30 cellular contexts compared by ENCODE assay signal in genomic region chr22:19105456-19105855, GRCh38. TPM values are rescaled to one million over a fixed set of nuclear protein-coding genes. Genes with fewer than 3 reads are reported as not detected.
DNase-seq lines count a peak whose midpoint lies in the region; ATAC-seq and TF ChIP-seq lines count a peak whose summit lies in the region.
"Had no signal": no experiment of that assay in that cellular context is flagged by ENCODE, and none has a peak within 500 bp of the region (broad histone marks: within the 10 kb centered on the region; RNA-seq: fewer than 3 reads in every experiment).

No MANE protein-coding gene starts in this region.

- H3K27me3 Mint-ChIP-seq in dendritic cell treated with granulocyte-macrophage colony-stimulating factor and Interleukin-4, amounts not matched to agents 40 ng/mL and 50 ng/mL, for 4 days, result no peaks in the 10 kb centered on the region
- no peaks in the 10 kb centered on the region for H3K27me3 Mint-ChIP-seq in neural crest cell (ENCODE audit: low read depth)
- no peaks in the 10 kb centered on the region for H3K27me3 Mint-ChIP-seq in stimulated activated naive B cell treated with anti-CD40 and anti-IgM and Interleukin-4, amounts not matched to agents 10 μg/mL and 1 μg/mL and 100 μg/mL, for 72 hours
- H3K27me3 Mint-ChIP-seq: activated B cell treated with CpG ODN at 0.5 μM for 24 hours; activated CD8-positive, alpha-beta memory T cell treated with anti-CD3 and anti-CD28 coated beads, Interleukin-2, amount 10 ng/mL, durations not matched to agents 7 days and 5 days; brain; naive B cell; type B pancreatic cell had no signal

- DNase-seq in DMS 273 (lab: John Stamatoyannopoulos, UW; ENCODE audit: unreplicated experiment), result peak; percentile 33
- DNase-seq in DMS 273 treated with DMSO at 0.1 percent for 48 hours (lab: John Stamatoyannopoulos, UW), result no peak
- DNase-seq in neural crest cell (ENCODE audit: low read depth, low spot score), result no peak
- DNase-seq in stimulated activated naive B cell treated with anti-CD40 and anti-IgM and Interleukin-4, amounts not matched to agents 10 μg/mL and 1 μg/mL and 100 μg/mL, for 72 hours, result no peak
- DNase-seq: activated B cell treated with CpG ODN at 0.5 μM for 24 hours; activated CD8-positive, alpha-beta memory T cell treated with anti-CD3 and anti-CD28 coated beads, Interleukin-2, amount 10 ng/mL, durations not matched to agents 7 days and 5 days; Calu3; HFFc6; KBM-7; naive B cell; NCI-H1092 treated with DMSO at 0.1 percent for 48 hours; NCI-H187; RPMI8226; stimulated activated CD4-positive, alpha-beta T cell treated with anti-CD3 and anti-CD28 coated beads, Interleukin-4, amount 100 ng/mL, for 4 hours; substantia nigra; T1000 had no signal

- H3K4me1 Mint-ChIP-seq in dendritic cell treated with granulocyte-macrophage colony-stimulating factor and Interleukin-4, amounts not matched to agents 40 ng/mL and 50 ng/mL, for 4 days (ENCODE audit: low read depth), result peaks cover 53% of the 10 kb centered on the region
- H3K4me1 Mint-ChIP-seq in neural crest cell, result peaks cover 61% of the 10 kb centered on the region
- H3K4me1 Mint-ChIP-seq in stimulated activated naive B cell treated with anti-CD40 and anti-IgM and Interleukin-4, amounts not matched to agents 10 μg/mL and 1 μg/mL and 100 μg/mL, for 72 hours, result peaks cover 31 to 51% of the 10 kb centered on the region in 2 donors

- intact Hi-C loops in dendritic cell treated with granulocyte-macrophage colony-stimulating factor and Interleukin-4, amounts not matched to agents 40 ng/mL and 50 ng/mL, for 4 days (cut with micrococcal nuclease), result no loop called here

- H3K9me3 Mint-ChIP-seq in dendritic cell treated with granulocyte-macrophage colony-stimulating factor and Interleukin-4, amounts not matched to agents 40 ng/mL and 50 ng/mL, for 4 days, result no peaks in the 10 kb centered on the region
- no peaks in the 10 kb centered on the region for H3K9me3 Mint-ChIP-seq in neural crest cell
- no peaks in the 10 kb centered on the region for H3K9me3 Mint-ChIP-seq in stimulated activated naive B cell treated with anti-CD40 and anti-IgM and Interleukin-4, amounts not matched to agents 10 μg/mL and 1 μg/mL and 100 μg/mL, for 72 hours
- H3K9me3 Mint-ChIP-seq: activated B cell treated with CpG ODN at 0.5 μM for 24 hours; activated T-cell treated with anti-CD3 and anti-CD28 coated beads, Interleukin-2, amount 50 U/mL, for 4 hours; HFFc6; naive B cell; type B pancreatic cell had no signal

- peaks cover 22% of the 10 kb centered on the region for H3K36me3 Mint-ChIP-seq in dendritic cell treated with granulocyte-macrophage colony-stimulating factor and Interleukin-4, amounts not matched to agents 40 ng/mL and 50 ng/mL, for 4 days (ENCODE audit: low read depth)
- H3K36me3 Mint-ChIP-seq in neural crest cell (ENCODE audit: low read depth), result peaks cover 4% of the 10 kb centered on the region
- H3K36me3 Mint-ChIP-seq in stimulated activated naive B cell treated with anti-CD40 and anti-IgM and Interleukin-4, amounts not matched to agents 10 μg/mL and 1 μg/mL and 100 μg/mL, for 72 hours, result peaks cover 12 to 17% of the 10 kb centered on the region in 2 donors
- H3K36me3 Mint-ChIP-seq: type B pancreatic cell had no signal

- no peak for ATAC-seq in stimulated activated naive B cell treated with anti-CD40 and anti-IgM and Interleukin-4, amounts not matched to agents 10 μg/mL and 1 μg/mL and 100 μg/mL, for 72 hours (replicated peaks)
- ATAC-seq in GM19023 (IDR thresholded peaks at IDR 0.05; ENCODE audit: unreplicated experiment) (no peak), HG03521 (IDR thresholded peaks at IDR 0.05; ENCODE audit: unreplicated experiment) (no peak), HG03159 (IDR thresholded peaks at IDR 0.05; ENCODE audit: unreplicated experiment) (no peak)

- TF ChIP-seq CTCF in neural crest cell (conservative IDR thresholded peaks at IDR 0.05), result no peak

- no peak overlapping the region for H3K4me3 Mint-ChIP-seq in dendritic cell treated with granulocyte-macrophage colony-stimulating factor and Interleukin-4, amounts not matched to agents 40 ng/mL and 50 ng/mL, for 4 days
- H3K4me3 Mint-ChIP-seq in neural crest cell, result no peak overlapping the region
- H3K4me3 Mint-ChIP-seq in stimulated activated naive B cell treated with anti-CD40 and anti-IgM and Interleukin-4, amounts not matched to agents 10 μg/mL and 1 μg/mL and 100 μg/mL, for 72 hours, result no peak overlapping the region
- H3K4me3 Mint-ChIP-seq: activated B cell treated with CpG ODN at 0.5 μM for 24 hours; activated CD8-positive, alpha-beta memory T cell treated with anti-CD3 and anti-CD28 coated beads, Interleukin-2, amount 10 ng/mL, durations not matched to agents 7 days and 5 days; activated T-cell treated with anti-CD3 and anti-CD28 coated beads, Interleukin-2, amount 50 U/mL, for 4 hours; brain; HFFc6; mesothelial cell of epicardium; naive B cell; type B pancreatic cell had no signal

- H3K27ac Mint-ChIP-seq in dendritic cell treated with granulocyte-macrophage colony-stimulating factor and Interleukin-4, amounts not matched to agents 40 ng/mL and 50 ng/mL, for 4 days, result peak overlapping the region; percentile 4
- peak overlapping the region; percentile 67 for H3K27ac Mint-ChIP-seq in neural crest cell (ENCODE audit: unreplicated experiment)
- peak overlapping the region; percentile 42 for H3K27ac Mint-ChIP-seq in stimulated activated naive B cell treated with anti-CD40 and anti-IgM and Interleukin-4, amounts not matched to agents 10 μg/mL and 1 μg/mL and 100 μg/mL, for 72 hours
- H3K27ac Mint-ChIP-seq: activated B cell treated with CpG ODN at 0.5 μM for 24 hours; activated CD8-positive, alpha-beta memory T cell treated with anti-CD3 and anti-CD28 coated beads, Interleukin-2, amount 10 ng/mL, durations not matched to agents 7 days and 5 days; HFFc6; mesothelial cell of epicardium; type B pancreatic cell had no signal

RNA-seq across cellular contexts. Expression of gene DGCR2, which starts 16.8 kb away (rescaled TPM):
- total RNA-seq in neural crest cell, result 83.6 and 91.6 TPM in 2 replicates

RNA-seq across cellular contexts. Expression of gene TSSK2, which starts 25.7 kb away (rescaled TPM):
- not detected in 2 replicates for total RNA-seq in neural crest cell
- total RNA-seq: activated CD8-positive, alpha-beta memory T cell treated with anti-CD3 and anti-CD28 coated beads, Interleukin-2, amount 10 ng/mL, durations not matched to agents 7 days and 5 days; activated T-cell treated with anti-CD3 and anti-CD28 coated beads, Interleukin-2, amount 50 U/mL, for 4 hours; adrenal gland; Calu3; H1; HFFc6; M059J; mesothelial cell of epicardium; NCI-H460; SJSA1 had no signal

RNA-seq across cellular contexts. Expression of gene ESS2, which starts 39.0 kb away (rescaled TPM):
- total RNA-seq in neural crest cell, result 22.7 and 23.5 TPM in 2 replicates

RNA-seq across cellular contexts. Expression of gene GSC2, which starts 44.6 kb away (rescaled TPM):
- total RNA-seq in neural crest cell, result not detected in 2 replicates
- total RNA-seq: activated B cell treated with CpG ODN at 0.5 μM for 24 hours; activated CD8-positive, alpha-beta memory T cell treated with anti-CD3 and anti-CD28 coated beads, Interleukin-2, amount 10 ng/mL, durations not matched to agents 7 days and 5 days; activated T-cell treated with anti-CD3 and anti-CD28 coated beads, Interleukin-2, amount 50 U/mL, for 4 hours; adrenal gland; Calu3; HFFc6; liver; M059J; mesothelial cell of epicardium; NCI-H460; SJSA1 had no signal

Comparison
In these comparisons a context has a peak if more than half of its experiments do, and no peak if none do; other contexts are left out.
1. H3K27ac Mint-ChIP-seq: peak in every context shown above with its lines; median percentile 67 in neural crest cell; 42 in stimulated activated naive B cell treated with anti-CD40 and anti-IgM and Interleukin-4, amounts not matched to agents 10 μg/mL and 1 μg/mL and 100 μg/mL, for 72 hours; 4 in dendritic cell treated with granulocyte-macrophage colony-stimulating factor and Interleukin-4, amounts not matched to agents 40 ng/mL and 50 ng/mL, for 4 days.